Comparison of ENCODE assay signal across 11 cellular contexts in the genomic region with DNA sequence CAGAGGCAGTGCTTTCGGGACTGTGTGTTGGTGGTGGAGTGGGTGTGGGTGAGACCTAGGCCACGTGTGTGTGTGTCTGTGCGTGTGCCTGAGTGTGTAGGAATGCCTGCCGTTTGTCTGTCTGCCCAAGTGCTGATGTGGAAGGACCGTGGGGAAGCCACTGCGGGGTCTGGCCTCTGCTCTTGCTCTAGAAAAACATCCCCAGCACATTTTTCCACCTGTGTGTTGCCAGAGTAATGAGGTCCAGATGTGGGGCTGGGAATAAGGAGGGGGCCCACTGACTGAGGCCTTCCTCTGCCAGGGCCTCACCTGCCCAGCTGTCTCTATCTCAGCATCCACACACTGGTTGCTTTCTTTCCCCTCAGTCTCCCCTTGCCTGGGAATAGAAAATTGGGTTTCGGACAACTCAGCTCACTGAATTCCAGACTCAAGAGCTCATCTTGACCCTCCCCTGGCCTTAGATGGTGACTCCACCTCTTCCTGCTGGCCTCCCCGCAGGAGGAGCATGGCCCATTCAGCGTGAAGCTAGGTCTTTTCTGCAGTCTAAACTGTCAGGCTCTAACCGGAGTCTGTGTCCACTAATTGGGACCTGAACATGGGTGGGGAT. TPM values are rescaled to one million over a fixed set of nuclear protein-coding genes. Genes with fewer than 3 reads are reported as not detected.
A peak's percentile ranks its signal among the peaks of the same experiment; 100 is the strongest.
DNase-seq lines count a peak whose midpoint lies in the region; ATAC-seq, FAIRE-seq and TF ChIP-seq lines count a peak whose summit lies in the region.
"Had no signal": no experiment of that assay in that cellular context is flagged by ENCODE, and none has a peak within 500 bp of the region (broad histone marks: within the 10 kb centered on the region; RNA-seq: fewer than 3 reads in every experiment).

No MANE protein-coding gene starts in this region.

- TF ChIP-seq CTCF in astrocyte (IDR thresholded peaks at IDR 0.05; ENCODE audit: insufficient read depth, low read depth, low read length) (no peak), left ventricle myocardium inferior (IDR thresholded peaks at IDR 0.05; ENCODE audit: borderline replicate concordance) (no peak)

- no peaks in the 10 kb centered on the region for H4K20me1 ChIP-seq in astrocyte (ENCODE audit: insufficient read depth, low read length)

- H3K4me1 ChIP-seq in astrocyte (ENCODE audit: insufficient read depth, low read length) (peaks cover 40% of the 10 kb centered on the region), left ventricle myocardium inferior (peaks cover 90% of the 10 kb centered on the region)

- H3K9ac ChIP-seq in astrocyte (ENCODE audit: low read length), result peak overlapping the region; percentile 82

- peaks cover 2% of the 10 kb centered on the region for H3K9me3 Mint-ChIP-seq in astrocyte (ENCODE audit: unreplicated experiment)
- H3K9me3 Mint-ChIP-seq in stimulated activated naive CD8-positive, alpha-beta T cell treated with anti-CD3 and anti-CD28 coated beads, Interleukin-15, amount 100 ng/mL, for 72 hours, result no peaks in the 10 kb centered on the region
- no peaks in the 10 kb centered on the region for H3K9me3 Mint-ChIP-seq in T-helper 2 cell treated with Interferon-gamma antibody and Interleukin-4, amounts not matched to agents 5 μg/mL and 100 μg/mL, for 36 hours

- H3K4me1 Mint-ChIP-seq in astrocyte (ENCODE audit: low read depth, unreplicated experiment), result peaks cover 43% of the 10 kb centered on the region
- H3K4me1 Mint-ChIP-seq in stimulated activated naive CD8-positive, alpha-beta T cell treated with anti-CD3 and anti-CD28 coated beads, Interleukin-15, amount 100 ng/mL, for 72 hours, result peaks cover 27% of the 10 kb centered on the region
- peaks cover 23% of the 10 kb centered on the region for H3K4me1 Mint-ChIP-seq in T-helper 2 cell treated with Interferon-gamma antibody and Interleukin-4, amounts not matched to agents 5 μg/mL and 100 μg/mL, for 36 hours (ENCODE audit: low read depth)

- DNase-seq in GM03348 (ENCODE audit: low spot score) (peak; percentile 89), astrocyte (ENCODE audit: low read depth) (peak; percentile 91), left ventricle myocardium inferior (no peak), renal cortical epithelial cell (ENCODE audit: low read depth) (peak; percentile 18), NCI-H2081 treated with DMSO at 0.1 percent for 48 hours (lab: John Stamatoyannopoulos, UW) (no peak), COLO829 (ENCODE audit: low spot score) (no peak)
- DNase-seq in stimulated activated naive CD8-positive, alpha-beta T cell treated with anti-CD3 and anti-CD28 coated beads, Interleukin-15, amount 100 ng/mL, for 72 hours, result no peak
- DNase-seq in T-helper 2 cell treated with Interferon-gamma antibody and Interleukin-4, amounts not matched to agents 5 μg/mL and 100 μg/mL, for 36 hours (ENCODE audit: low spot score), result no peak
- DNase-seq: activated T-cell treated with anti-CD3 and anti-CD28 coated beads, Interleukin-2, amount 50 U/mL, for 48 hours had no signal

- peak overlapping the region; percentile 17 for H3K4me3 Mint-ChIP-seq in astrocyte (ENCODE audit: unreplicated experiment)
- H3K4me3 Mint-ChIP-seq in stimulated activated naive CD8-positive, alpha-beta T cell treated with anti-CD3 and anti-CD28 coated beads, Interleukin-15, amount 100 ng/mL, for 72 hours, result no peak overlapping the region
- no peak overlapping the region for H3K4me3 Mint-ChIP-seq in T-helper 2 cell treated with Interferon-gamma antibody and Interleukin-4, amounts not matched to agents 5 μg/mL and 100 μg/mL, for 36 hours

- no peak for ATAC-seq in stimulated activated naive CD8-positive, alpha-beta T cell treated with anti-CD3 and anti-CD28 coated beads, Interleukin-15, amount 100 ng/mL, for 72 hours

- H3K27ac Mint-ChIP-seq in astrocyte (ENCODE audit: unreplicated experiment), result peak overlapping the region; percentile 86
- no peak overlapping the region for H3K27ac Mint-ChIP-seq in stimulated activated naive CD8-positive, alpha-beta T cell treated with anti-CD3 and anti-CD28 coated beads, Interleukin-15, amount 100 ng/mL, for 72 hours
- no peak overlapping the region for H3K27ac Mint-ChIP-seq in T-helper 2 cell treated with Interferon-gamma antibody and Interleukin-4, amounts not matched to agents 5 μg/mL and 100 μg/mL, for 36 hours

- H3K36me3 ChIP-seq in astrocyte (ENCODE audit: insufficient read depth, low read length), result no peaks in the 10 kb centered on the region
- H3K36me3 ChIP-seq in left ventricle myocardium inferior, result no peaks in the 10 kb centered on the region

- H3K27me3 Mint-ChIP-seq in astrocyte (ENCODE audit: low read depth, unreplicated experiment), result no peaks in the 10 kb centered on the region
- no peaks in the 10 kb centered on the region for H3K27me3 Mint-ChIP-seq in stimulated activated naive CD8-positive, alpha-beta T cell treated with anti-CD3 and anti-CD28 coated beads, Interleukin-15, amount 100 ng/mL, for 72 hours
- no peaks in the 10 kb centered on the region for H3K27me3 Mint-ChIP-seq in T-helper 2 cell treated with Interferon-gamma antibody and Interleukin-4, amounts not matched to agents 5 μg/mL and 100 μg/mL, for 36 hours (ENCODE audit: low read depth)

- H3K27ac ChIP-seq in astrocyte (ENCODE audit: low read depth, low read length) (peak overlapping the region; percentile 95), left ventricle myocardium inferior (replicated peaks) (peak overlapping the region; percentile 70)

- H3K79me2 ChIP-seq in astrocyte (ENCODE audit: insufficient read depth, low read length), result peaks cover 4% of the 10 kb centered on the region

- intact Hi-C loops in left ventricle myocardium inferior (cut with micrococcal nuclease), result no loop called here

- no peak overlapping the region for H3K4me3 ChIP-seq in astrocyte (ENCODE audit: insufficient read depth, low read depth, low read length)
- no peak overlapping the region for H3K4me3 ChIP-seq in left ventricle myocardium inferior

- H2AFZ ChIP-seq in astrocyte (ENCODE audit: low read depth, low read length), result no peak overlapping the region

- H3K36me3 Mint-ChIP-seq in astrocyte (ENCODE audit: low read depth, unreplicated experiment), result peaks cover 5% of the 10 kb centered on the region
- no peaks in the 10 kb centered on the region for H3K36me3 Mint-ChIP-seq in T-helper 2 cell treated with Interferon-gamma antibody and Interleukin-4, amounts not matched to agents 5 μg/mL and 100 μg/mL, for 36 hours (ENCODE audit: low read depth)

- H3K27me3 ChIP-seq in astrocyte (ENCODE audit: insufficient read depth, low read length) (no peaks in the 10 kb centered on the region), left ventricle myocardium inferior (ENCODE audit: low read depth) (no peaks in the 10 kb centered on the region)

- no peaks in the 10 kb centered on the region for H3K9me3 ChIP-seq in astrocyte (ENCODE audit: insufficient read depth, low read depth, low read length)
- no peaks in the 10 kb centered on the region for H3K9me3 ChIP-seq in left ventricle myocardium inferior (replicated peaks)

- peak; percentile 70 for FAIRE-seq in astrocyte (lab: Jason Lieb, UNC)
- FAIRE-seq: D721Med had no signal

- peak overlapping the region; percentile 62 for H3K4me2 ChIP-seq in astrocyte (ENCODE audit: low read length)

RNA-seq across cellular contexts. Expression of a gene that starts 7.6 kb away (rescaled TPM):
- total RNA-seq in astrocyte (0.32 TPM in 1 of 2 replicates, not detected in the other), left ventricle myocardium inferior (137 TPM), renal cortical epithelial cell (not detected in 2 replicates)
- total RNA-seq: glomerular endothelial cell had no signal

RNA-seq across cellular contexts. Expression of a gene that starts 23.0 kb away (rescaled TPM):
- total RNA-seq in astrocyte, result 73.6 and 75.9 TPM in 2 replicates
- 33.0 TPM for total RNA-seq in left ventricle myocardium inferior
- 15.8 and 39.9 TPM in 2 replicates for total RNA-seq in renal cortical epithelial cell

RNA-seq across cellular contexts. Expression of a gene that starts 28.0 kb away (rescaled TPM):
- total RNA-seq in astrocyte (12,796 and 18,656 TPM in 2 replicates), left ventricle myocardium inferior (45.8 TPM), renal cortical epithelial cell (65.6 and 141 TPM in 2 replicates)

RNA-seq across cellular contexts. Expression of a gene that starts 43.5 kb away (rescaled TPM):
- total RNA-seq in astrocyte (9.7 and 10.8 TPM in 2 replicates), left ventricle myocardium inferior (1.6 TPM), renal cortical epithelial cell (1.2 and 2.3 TPM in 2 replicates)

Comparison
In these comparisons a context has a peak if more than half of its experiments do, and no peak if none do; other contexts are left out.
1. DNase-seq: peak in GM03348 (single experiment), astrocyte (single experiment) and renal cortical epithelial cell (single experiment); none in left ventricle myocardium inferior (single experiment), NCI-H2081 treated with DMSO at 0.1 percent for 48 hours (single experiment), stimulated activated naive CD8-positive, alpha-beta T cell treated with anti-CD3 and anti-CD28 coated beads, Interleukin-15, amount 100 ng/mL, for 72 hours (0 of 2), COLO829 (single experiment) and T-helper 2 cell treated with Interferon-gamma antibody and Interleukin-4, amounts not matched to agents 5 μg/mL and 100 μg/mL, for 36 hours (single experiment).
2. RNA of a gene that starts 7.6 kb away (total RNA-seq): 137 TPM in left ventricle myocardium inferior (single experiment); 0.32 TPM in astrocyte and not detected in renal cortical epithelial cell; every median in the first group is over 10 times any median in the second.
3. RNA of a gene that starts 28.0 kb away (total RNA-seq): 12,796 to 18,656 TPM in astrocyte; 65.6 to 141 TPM in renal cortical epithelial cell and 45.8 TPM in left ventricle myocardium inferior (single experiment); every median in the first group is over 10 times any median in the second.